In the genomic region with DNA sequence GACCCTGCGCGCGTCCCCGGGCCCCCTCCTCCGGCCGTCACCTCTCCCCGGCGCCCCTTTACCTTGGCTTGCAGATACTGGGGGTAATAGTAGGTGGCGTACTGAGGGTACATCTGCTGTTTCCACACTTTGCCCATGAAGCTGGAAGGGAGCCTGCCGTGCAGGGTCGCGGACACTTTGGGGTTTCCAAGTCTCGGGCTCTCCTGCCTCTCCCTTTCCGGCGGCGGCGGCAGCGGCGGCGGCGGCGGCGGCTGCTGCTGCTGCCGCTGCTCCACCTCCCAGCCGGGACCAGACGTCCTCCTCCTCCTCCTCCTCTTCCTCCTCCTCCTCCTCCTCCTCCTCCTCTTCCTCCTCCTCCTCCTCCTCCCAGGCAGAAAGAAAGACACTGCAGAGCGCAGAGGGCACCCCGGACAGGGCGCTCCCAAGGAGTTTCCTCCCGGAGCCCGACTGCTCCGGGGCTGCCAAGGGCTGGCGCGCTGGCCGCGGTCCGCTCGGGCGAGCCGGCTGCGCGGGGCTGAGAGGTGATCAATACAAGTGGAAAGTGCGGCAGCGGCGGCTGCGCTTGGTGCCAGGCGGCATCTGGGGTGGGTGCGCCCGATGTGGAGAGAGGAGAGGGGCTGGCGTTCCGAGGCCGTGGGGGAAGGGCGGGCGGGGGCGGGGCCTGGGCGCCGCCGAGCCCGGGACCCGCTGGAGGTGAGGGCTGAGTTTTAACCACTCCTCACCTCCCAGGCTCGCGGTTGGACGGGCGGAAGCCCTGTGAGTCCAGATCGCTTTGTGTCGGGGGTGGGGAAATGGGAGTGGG, we compare ENCODE assay signal across 8 cellular contexts. TPM values are rescaled to one million over a fixed set of nuclear protein-coding genes. Genes with fewer than 3 reads are reported as not detected.
DNase-seq lines count a peak whose midpoint lies in the region; ATAC-seq and TF ChIP-seq lines count a peak whose summit lies in the region.

A gene with protein sequence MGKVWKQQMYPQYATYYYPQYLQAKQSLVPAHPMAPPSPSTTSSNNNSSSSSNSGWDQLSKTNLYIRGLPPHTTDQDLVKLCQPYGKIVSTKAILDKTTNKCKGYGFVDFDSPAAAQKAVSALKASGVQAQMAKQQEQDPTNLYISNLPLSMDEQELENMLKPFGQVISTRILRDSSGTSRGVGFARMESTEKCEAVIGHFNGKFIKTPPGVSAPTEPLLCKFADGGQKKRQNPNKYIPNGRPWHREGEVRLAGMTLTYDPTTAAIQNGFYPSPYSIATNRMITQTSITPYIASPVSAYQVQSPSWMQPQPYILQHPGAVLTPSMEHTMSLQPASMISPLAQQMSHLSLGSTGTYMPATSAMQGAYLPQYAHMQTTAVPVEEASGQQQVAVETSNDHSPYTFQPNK (minus strand): TSS at position 581 of the 802 bp plus-strand sequence. CDS start 444 bp downstream, at position 137.

- no peaks in the 10 kb centered on the region for H3K36me3 ChIP-seq in HUES48 (ENCODE audit: control insufficient read depth, insufficient read depth, low read length)
- no peaks in the 10 kb centered on the region for H3K36me3 ChIP-seq in heart right ventricle
- no peaks in the 10 kb centered on the region for H3K36me3 ChIP-seq in psoas muscle (ENCODE audit: insufficient read depth in 1 of 2, low read depth in 1 of 2)
- no peaks in the 10 kb centered on the region for H3K36me3 ChIP-seq in vagina

- ATAC-seq in heart right ventricle = peak; percentile 59 to 87 (median 77)
- peak; percentile 61 to 72 (median 67) for ATAC-seq in psoas muscle
- no peak for ATAC-seq in GM21423 (IDR thresholded peaks at IDR 0.05; ENCODE audit: unreplicated experiment)

- WGBS in adipose tissue, 3 donors = 0 to 1% (median 1%) methylated on average over 55 to 66 of the region's 66 CpGs
- WGBS in heart right ventricle, 2 donors = 1% methylated on average over 49 to 66 of the region's 66 CpGs
- 1% methylated on average over 39 to 66 of the region's 66 CpGs for WGBS in psoas muscle, 3 donors

- H3K4me3 ChIP-seq in HUES48 (ENCODE audit: low read depth, low read length) (peak within 1 kb of the TSS; percentile 84), heart right ventricle (peak within 1 kb of the TSS; percentile 73 to 92 (median 88)), psoas muscle (peak within 1 kb of the TSS; percentile 87), vagina (peak within 1 kb of the TSS; percentile 86 to 87)

- peak in 1 of 2 donors; percentile 11 for TF ChIP-seq POLR2A in vagina (IDR thresholded peaks at IDR 0.05)

- no peak for TF ChIP-seq CTCF in heart right ventricle (IDR thresholded peaks at IDR 0.05)
- no peak for TF ChIP-seq CTCF in psoas muscle (IDR thresholded peaks at IDR 0.05)
- no peak for TF ChIP-seq CTCF in vagina (IDR thresholded peaks at IDR 0.05)

- H3K27me3 ChIP-seq in HUES48 (ENCODE audit: control insufficient read depth, insufficient read depth, low read length) (no peaks in the 10 kb centered on the region; the same call in 1 of the 2 replicates), heart right ventricle (peaks cover 0 to 9% (median 0%) of the 10 kb centered on the region in 7 donors), psoas muscle (ENCODE audit: insufficient read depth in 3 of 3, low read length in 2 of 3) (no peaks in the 10 kb centered on the region), vagina (no peaks in the 10 kb centered on the region)

- DNase-seq in Daoy (ENCODE audit: low read depth) = peak; percentile 73
- DNase-seq in SW 1271 (lab: John Stamatoyannopoulos, UW) = peak; percentile 23 to 52
- peak; percentile 70 to 73 for DNase-seq in heart right ventricle
- DNase-seq in psoas muscle = peak; percentile 57 to 75
- no peak for DNase-seq in vagina (ENCODE audit: extremely low spot score in 2 of 2)

- intact Hi-C loops in heart right ventricle (cut with DNase I) (loop anchor here in 8 of 10 donors (2.0 to 10.0 kb wide), 15 partner anchors 61 to 481 kb away; no protein-coding TSS in a partner anchor), psoas muscle (cut with DNase I) (loop anchor here in 1 of 2 donors (10.0 kb wide), 1 partner anchor 169 kb away; no protein-coding TSS in a partner anchor), vagina (cut with DNase I) (no loop called here)

- H3K4me1 ChIP-seq in HUES48 (ENCODE audit: control insufficient read depth, insufficient read depth, low read length) (peaks cover 42% of the 10 kb centered on the region), heart right ventricle (peaks cover 0 to 40% (median 27%) of the 10 kb centered on the region in 9 donors), psoas muscle (peaks cover 14% of the 10 kb centered on the region), vagina (peaks cover 16% of the 10 kb centered on the region)

- H3K9ac ChIP-seq in HUES48 (ENCODE audit: low read depth, low read length) = peak within 1 kb of the TSS; percentile 76

- no peaks in the 10 kb centered on the region for H3K9me3 ChIP-seq in HUES48 (ENCODE audit: control insufficient read depth, insufficient read depth, low read length)
- H3K9me3 ChIP-seq in heart right ventricle = no peaks in the 10 kb centered on the region
- H3K9me3 ChIP-seq in psoas muscle = no peaks in the 10 kb centered on the region
- no peaks in the 10 kb centered on the region for H3K9me3 ChIP-seq in vagina

- peak within 1 kb of the TSS; percentile 92 for H3K27ac ChIP-seq in HUES48 (ENCODE audit: low read depth, low read length)
- H3K27ac ChIP-seq in adipose tissue (ENCODE audit: low read depth, low read length) = peak within 1 kb of the TSS; percentile 96
- peak within 1 kb of the TSS; percentile 95 to 99 (median 97) for H3K27ac ChIP-seq in heart right ventricle
- peak within 1 kb of the TSS; percentile 94 for H3K27ac ChIP-seq in psoas muscle
- H3K27ac ChIP-seq in vagina = peak within 1 kb of the TSS; percentile 95

RNA-seq across cellular contexts. Expression of the gene that starts here (rescaled TPM):
- total RNA-seq in Daoy (2014; rRNA removed; shearing (Covaris generic)) = 67.2 and 73.3 TPM in 2 replicates
- 10 to 100 TPM in 2 of 3 donors, 1 to 10 TPM in 1; 8.5 to 75.7 (median 67.0) TPM for polyA plus RNA-seq in adipose tissue
- 10 to 100 TPM; 54.1 to 77.7 (median 60.2) TPM for total RNA-seq in heart right ventricle
- polyA plus RNA-seq in heart right ventricle = 10 to 100 TPM; 22.6 to 49.0 TPM
- total RNA-seq in psoas muscle = 10 to 100 TPM; 23.1 to 36.4 (median 24.9) TPM
- 10 to 100 TPM in 2 of 3 donors, 1 to 10 TPM in 1; 8.4 to 43.2 (median 16.6) TPM for polyA plus RNA-seq in psoas muscle
- 93.3 TPM for total RNA-seq in vagina

Comparison
In these comparisons a context has a peak if more than half of its experiments do, and no peak if none do; other contexts are left out.
1. DNase-seq: peak in Daoy (single experiment), SW 1271 (2 of 2), heart right ventricle (2 of 2) and psoas muscle (2 of 2); none in vagina (0 of 2).
2. Peak in every context shown above with its lines, with median percentiles within 50 percentile points of each other: H3K27ac ChIP-seq and H3K4me3 ChIP-seq.